Comparison of ENCODE assay signal across 9 cellular contexts in genomic region chrX:52923781-52924241, GRCh38. TPM values are rescaled to one million over a fixed set of nuclear protein-coding genes. Genes with fewer than 3 reads are reported as not detected.
DNase-seq lines count a peak whose midpoint lies in the region; ATAC-seq, FAIRE-seq and TF ChIP-seq lines count a peak whose summit lies in the region.
"Had no signal": no experiment of that assay in that cellular context is flagged by ENCODE, and none has a peak within 500 bp of the region (broad histone marks: within the 10 kb centered on the region; RNA-seq: fewer than 3 reads in every experiment).

No MANE protein-coding gene starts in this region.

- H3K4me3 Mint-ChIP-seq in activated B cell treated with CpG ODN at 0.5 μM for 24 hours = peak overlapping the region; percentile 58

- no peaks in the 10 kb centered on the region for H3K9me3 ChIP-seq in mesenchymal stem cell (ENCODE audit: control insufficient read depth, low read length)

- peak; percentile 25 for ATAC-seq in HG03135 (IDR thresholded peaks at IDR 0.05; ENCODE audit: unreplicated experiment)
- peak; percentile 25 for ATAC-seq in activated B cell treated with CpG ODN at 0.5 μM for 24 hours (ENCODE audit: low read depth)

- peak overlapping the region; percentile 60 for H3K9ac ChIP-seq in mesenchymal stem cell (ENCODE audit: low read length)

- H3K4me3 ChIP-seq in mesenchymal stem cell (ENCODE audit: insufficient read depth in 1 of 2, low read depth in 1 of 2, low read length in 2 of 2) = no peak overlapping the region

- H2AK5ac ChIP-seq in mesenchymal stem cell (ENCODE audit: low read length, severe bottlenecking) = no peak overlapping the region

- no peaks in the 10 kb centered on the region for H3K9me3 Mint-ChIP-seq in activated B cell treated with CpG ODN at 0.5 μM for 24 hours

- H3K23ac ChIP-seq in mesenchymal stem cell (ENCODE audit: low read length in 2 of 2) = no peak overlapping the region

- TF ChIP-seq CTCF in activated B cell treated with CpG ODN at 0.5 μM for 24 hours (IDR thresholded peaks at IDR 0.05) = no peak
- TF ChIP-seq CTCF in D721Med (IDR thresholded peaks at IDR 0.05; ENCODE audit: insufficient read depth, missing control alignments) = no peak

- FAIRE-seq in D721Med (lab: Jason Lieb, UNC) = no peak

- H3K36me3 ChIP-seq in mesenchymal stem cell (ENCODE audit: control insufficient read depth in 1 of 2, insufficient read depth in 2 of 2, low read depth in 1 of 2, low read length in 2 of 2) = no peaks in the 10 kb centered on the region

- POLR2A ChIA-PET in activated B cell treated with CpG ODN at 0.5 μM for 24 hours (lab: Charles Lee) = interaction anchor here (0.6 to 1.3 kb wide), 4 partner anchors 11 to 760 kb away, joined by 3 to 18 read pairs (median 4); no protein-coding TSS in a partner anchor

- H2BK12ac ChIP-seq in mesenchymal stem cell (ENCODE audit: low read length in 2 of 2) = no peak overlapping the region

- H2BK120ac ChIP-seq in mesenchymal stem cell (ENCODE audit: low read depth, low read length) = no peak overlapping the region

- no peaks in the 10 kb centered on the region for H3K27me3 Mint-ChIP-seq in activated B cell treated with CpG ODN at 0.5 μM for 24 hours

- no peaks in the 10 kb centered on the region for H3K79me1 ChIP-seq in mesenchymal stem cell (replicated peaks; ENCODE audit: low read length, poor library complexity, severe bottlenecking)

- CTCF ChIA-PET in activated B cell treated with CpG ODN at 0.5 μM for 24 hours (lab: Charles Lee) = interaction anchor here (0.8 to 1.7 kb wide), 2 partner anchors 72 to 349 kb away, joined by 3 to 4 read pairs; no protein-coding TSS in a partner anchor

- no peak overlapping the region for H2AFZ ChIP-seq in mesenchymal stem cell (ENCODE audit: low read depth, low read length)

- H3K27ac Mint-ChIP-seq in activated B cell treated with CpG ODN at 0.5 μM for 24 hours = peak overlapping the region; percentile 78

- H3K4me1 Mint-ChIP-seq in activated B cell treated with CpG ODN at 0.5 μM for 24 hours = peaks cover 34% of the 10 kb centered on the region

- H3K18ac ChIP-seq in mesenchymal stem cell (ENCODE audit: low read depth in 1 of 2, low read length in 2 of 2) = peak overlapping the region in 1 of 2 experiments; percentile 40

- no peak overlapping the region for H4K8ac ChIP-seq in mesenchymal stem cell (ENCODE audit: low read length)

- H3K4me2 ChIP-seq in mesenchymal stem cell (ENCODE audit: low read length, poor library complexity, severe bottlenecking) = no peak overlapping the region

- H3K4me1 ChIP-seq in mesenchymal stem cell (ENCODE audit: control insufficient read depth, insufficient read depth, low read depth, low read length) = peaks cover 2% of the 10 kb centered on the region

- intact Hi-C loops in activated B cell treated with CpG ODN at 0.5 μM for 24 hours (cut with micrococcal nuclease) = no loop called here

- H3K4ac ChIP-seq in mesenchymal stem cell (ENCODE audit: low read depth in 1 of 2, low read length in 2 of 2) = no peak overlapping the region

- no peak overlapping the region for H4K91ac ChIP-seq in mesenchymal stem cell (ENCODE audit: low read length)

- DNase-seq in DMS53 (lab: John Stamatoyannopoulos, UW) = peak; percentile 33
- no peak for DNase-seq in DMS53 treated with DMSO at 0.1 percent for 48 hours (lab: John Stamatoyannopoulos, UW; ENCODE audit: unreplicated experiment)
- DNase-seq in activated B cell treated with CpG ODN at 0.5 μM for 24 hours = no peak
- peak; percentile 43 for DNase-seq in mesenchymal stem cell
- DNase-seq in GDM1 (lab: John Stamatoyannopoulos, UW) = no peak
- no peak for DNase-seq in D721Med (ENCODE audit: insufficient read length, low spot score)
- DNase-seq in UCSD-AML1 (lab: John Stamatoyannopoulos, UW; ENCODE audit: unreplicated experiment) = no peak

- 22% methylated on average over 1 of the region's 4 CpGs for WGBS in mesenchymal stem cell

- H3K14ac ChIP-seq in mesenchymal stem cell (ENCODE audit: low read length in 2 of 2) = no peak overlapping the region

- peaks cover 7% of the 10 kb centered on the region for H3K36me3 Mint-ChIP-seq in activated B cell treated with CpG ODN at 0.5 μM for 24 hours (ENCODE audit: low read depth)

- peaks cover 0 to 15% of the 10 kb centered on the region in 2 experiments for H3K27me3 ChIP-seq in mesenchymal stem cell (ENCODE audit: control insufficient read depth in 1 of 2, insufficient read depth in 1 of 2, low read length in 2 of 2)

- peak overlapping the region; percentile 43 for H3K27ac ChIP-seq in mesenchymal stem cell (ENCODE audit: low read length, poor library complexity, severe bottlenecking)
- H3K27ac ChIP-seq: 22Rv1 had no signal

- H2BK5ac ChIP-seq in mesenchymal stem cell (ENCODE audit: low read depth, low read length, poor library complexity, severe bottlenecking) = no peak overlapping the region

- no peak overlapping the region for H2BK15ac ChIP-seq in mesenchymal stem cell (ENCODE audit: low read depth, poor library complexity, severe bottlenecking)

RNA-seq across cellular contexts. Expression of gene FAM156B, which starts 26.7 kb away (rescaled TPM):
- total RNA-seq in activated B cell treated with CpG ODN at 0.5 μM for 24 hours = 14.4 and 16.8 TPM in 2 replicates
- polyA plus RNA-seq in mesenchymal stem cell (2013, experiment 1 of 2) = 17.9 TPM
- 17.9 TPM for polyA plus RNA-seq in mesenchymal stem cell (2013, experiment 2 of 2)

RNA-seq across cellular contexts. Expression of gene FAM156A, which starts 34.5 kb away (rescaled TPM):
- total RNA-seq in activated B cell treated with CpG ODN at 0.5 μM for 24 hours = 18.5 and 21.6 TPM in 2 replicates
- polyA plus RNA-seq in mesenchymal stem cell (2013, experiment 1 of 2) = 15.8 TPM
- polyA plus RNA-seq in mesenchymal stem cell (2013, experiment 2 of 2) = 12.3 TPM

RNA-seq across cellular contexts. Expression of gene XAGE3, which starts 55.9 kb away (rescaled TPM):
- not detected in 2 replicates for total RNA-seq in activated B cell treated with CpG ODN at 0.5 μM for 24 hours
- polyA plus RNA-seq in mesenchymal stem cell (2013, experiment 1 of 2) = not detected
- not detected for polyA plus RNA-seq in mesenchymal stem cell (2013, experiment 2 of 2)

Comparison
In these comparisons a context has a peak if more than half of its experiments do, and no peak if none do; other contexts are left out.
1. DNase-seq: peak in DMS53 (single experiment) and mesenchymal stem cell (single experiment); none in DMS53 treated with DMSO at 0.1 percent for 48 hours (single experiment), activated B cell treated with CpG ODN at 0.5 μM for 24 hours (single experiment), GDM1 (single experiment), D721Med (single experiment) and UCSD-AML1 (single experiment).